Comparison of ENCODE assay signal across 16 cellular contexts in the genomic region with DNA sequence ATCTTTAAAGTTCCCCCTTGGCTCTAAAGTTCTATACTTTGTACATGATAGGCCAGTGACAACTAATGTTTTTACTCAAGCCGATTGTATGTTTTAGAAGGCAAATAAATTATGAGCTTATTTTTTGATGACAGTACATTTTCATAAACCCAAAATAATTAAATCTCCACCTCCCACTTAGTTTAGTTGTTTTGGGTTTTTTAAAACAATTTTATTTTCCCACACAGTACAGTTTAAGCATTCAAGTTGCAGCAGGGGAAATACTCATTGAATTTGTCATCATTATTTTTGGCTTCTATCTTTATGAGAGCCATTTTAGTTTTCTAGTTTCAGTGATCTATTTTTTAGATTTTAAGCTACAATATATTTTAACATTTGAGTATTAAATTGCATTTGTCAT.
A peak's percentile ranks its signal among the peaks of the same experiment; 100 is the strongest.
DNase-seq lines count a peak whose midpoint lies in the region; ATAC-seq, FAIRE-seq and TF ChIP-seq lines count a peak whose summit lies in the region.
"Had no signal": no experiment of that assay in that cellular context is flagged by ENCODE, and none has a peak within 500 bp of the region (broad histone marks: within the 10 kb centered on the region; RNA-seq: fewer than 3 reads in every experiment).

No MANE protein-coding gene starts in this region.

- H3K79me2 ChIP-seq in astrocyte (ENCODE audit: insufficient read depth, low read length) (no peaks in the 10 kb centered on the region), fibroblast of lung (ENCODE audit: control insufficient read depth, insufficient read depth, low read length) (no peaks in the 10 kb centered on the region)

- H3K27ac ChIP-seq in astrocyte (ENCODE audit: low read depth, low read length) (peak overlapping the region; percentile 82), fibroblast of lung (ENCODE audit: insufficient read depth, low read length) (peak overlapping the region; percentile 26)
- H3K27ac ChIP-seq: neural progenitor cell, RWPE1 had no signal

- H3K4me1 ChIP-seq in astrocyte (ENCODE audit: insufficient read depth, low read length) (peaks cover 15% of the 10 kb centered on the region), fibroblast of lung (ENCODE audit: control insufficient read depth, extremely low read depth, insufficient read depth, low read length) (peaks cover 3% of the 10 kb centered on the region), skeletal muscle satellite cell (ENCODE audit: control insufficient read depth, insufficient read depth, low read length) (peaks cover 27% of the 10 kb centered on the region), HAP-1 (no peaks in the 10 kb centered on the region)
- H3K4me1 ChIP-seq: Caco-2, neural progenitor cell had no signal

- H3K4me3 Mint-ChIP-seq in astrocyte (ENCODE audit: unreplicated experiment) = no peak overlapping the region
- H3K4me3 Mint-ChIP-seq: GM23338, neural progenitor cell had no signal

- H3K27me3 ChIP-seq in astrocyte (ENCODE audit: insufficient read depth, low read length) (no peaks in the 10 kb centered on the region), fibroblast of lung (ENCODE audit: control insufficient read depth, insufficient read depth, low read length) (no peaks in the 10 kb centered on the region), skeletal muscle satellite cell (ENCODE audit: control insufficient read depth, insufficient read depth, low read length) (no peaks in the 10 kb centered on the region), HAP-1 (ENCODE audit: low read depth) (no peaks in the 10 kb centered on the region)
- H3K27me3 ChIP-seq: neural progenitor cell had no signal

- ATAC-seq in Right ventricle myocardium inferior = no peak
- ATAC-seq in omental fat pad (ENCODE audit: low FRiP score) = no peak
- ATAC-seq: GM23338 had no signal

- H2AFZ ChIP-seq in astrocyte (ENCODE audit: low read depth, low read length) (no peak overlapping the region), fibroblast of lung (ENCODE audit: low read length) (no peak overlapping the region)
- H2AFZ ChIP-seq: GM23338, neural progenitor cell had no signal

- no peaks in the 10 kb centered on the region for H3K9me3 ChIP-seq in astrocyte (ENCODE audit: insufficient read depth, low read depth, low read length)
- no peaks in the 10 kb centered on the region for H3K9me3 ChIP-seq in fibroblast of lung (ENCODE audit: control insufficient read depth, insufficient read depth, low read depth, low read length)
- no peaks in the 10 kb centered on the region for H3K9me3 ChIP-seq in skeletal muscle satellite cell (replicated peaks; ENCODE audit: low read length)
- no peaks in the 10 kb centered on the region for H3K9me3 ChIP-seq in HAP-1
- H3K9me3 ChIP-seq: Caco-2 had no signal

- intact Hi-C loops in Right ventricle myocardium inferior (cut with DNase I) = no loop called here

- TF ChIP-seq CTCF in astrocyte (IDR thresholded peaks at IDR 0.05; ENCODE audit: insufficient read depth, low read depth, low read length) (no peak), fibroblast of lung (conservative IDR thresholded peaks at IDR 0.05 in 1 of 2, IDR thresholded peaks at IDR 0.05 in 1 of 2; ENCODE audit: low read depth in 1 of 2, low read length in 2 of 2) (no peak), omental fat pad (IDR thresholded peaks at IDR 0.05) (no peak)

- no peaks in the 10 kb centered on the region for H3K9me3 Mint-ChIP-seq in astrocyte (ENCODE audit: unreplicated experiment)
- H3K9me3 Mint-ChIP-seq: GM23338, neural progenitor cell had no signal

- no peaks in the 10 kb centered on the region for H3K36me3 ChIP-seq in astrocyte (ENCODE audit: insufficient read depth, low read length)
- no peaks in the 10 kb centered on the region for H3K36me3 ChIP-seq in fibroblast of lung (ENCODE audit: control insufficient read depth, insufficient read depth, low read length)
- H3K36me3 ChIP-seq in skeletal muscle satellite cell (ENCODE audit: insufficient read depth, low read length) = no peaks in the 10 kb centered on the region
- no peaks in the 10 kb centered on the region for H3K36me3 ChIP-seq in HAP-1 (replicated peaks)
- H3K36me3 ChIP-seq: neural progenitor cell had no signal

- H4K20me1 ChIP-seq in astrocyte (ENCODE audit: insufficient read depth, low read length) = no peaks in the 10 kb centered on the region
- H4K20me1 ChIP-seq in fibroblast of lung (ENCODE audit: control insufficient read depth, extremely low read depth, insufficient read depth, low read length) = no peaks in the 10 kb centered on the region

- no peak for FAIRE-seq in astrocyte (lab: Jason Lieb, UNC)

- H3K4me3 ChIP-seq in astrocyte (ENCODE audit: insufficient read depth, low read depth, low read length) = no peak overlapping the region
- H3K4me3 ChIP-seq in fibroblast of lung (replicated peaks in 1 of 4; ENCODE audit: control extremely low read depth in 1 of 4, insufficient read depth in 1 of 4, low read depth in 3 of 4, low read length in 4 of 4) = no peak overlapping the region
- H3K4me3 ChIP-seq in skeletal muscle satellite cell (ENCODE audit: low read length) = peak overlapping the region; percentile 3
- no peak overlapping the region for H3K4me3 ChIP-seq in HAP-1
- H3K4me3 ChIP-seq: GM23338, neural progenitor cell had no signal

- H3K36me3 Mint-ChIP-seq in astrocyte (ENCODE audit: low read depth, unreplicated experiment) = peaks cover 1% of the 10 kb centered on the region
- H3K36me3 Mint-ChIP-seq: neural progenitor cell had no signal

- H3K4me2 ChIP-seq in astrocyte (ENCODE audit: low read length) (peak overlapping the region; percentile 52), fibroblast of lung (ENCODE audit: extremely low read depth, insufficient read depth, low read length) (peak overlapping the region; percentile 7), skeletal muscle satellite cell (ENCODE audit: low read length) (peak overlapping the region; percentile 54)
- H3K4me2 ChIP-seq: GM23338, neural progenitor cell had no signal

- H3K27ac Mint-ChIP-seq in astrocyte (ENCODE audit: unreplicated experiment) = no peak overlapping the region
- H3K27ac Mint-ChIP-seq: GM23338, neural progenitor cell had no signal

- H3K9ac ChIP-seq in astrocyte (ENCODE audit: low read length) (peak overlapping the region; percentile 61), fibroblast of lung (ENCODE audit: insufficient read depth, low read length) (no peak overlapping the region), skeletal muscle satellite cell (ENCODE audit: low read depth, low read length) (peak overlapping the region; percentile 56)
- H3K9ac ChIP-seq: neural progenitor cell had no signal

- H3K27me3 Mint-ChIP-seq in astrocyte (ENCODE audit: low read depth, unreplicated experiment) = no peaks in the 10 kb centered on the region

- DNase-seq in GM03348 (ENCODE audit: low spot score) (peak; percentile 57), astrocyte (ENCODE audit: low read depth) (peak; percentile 50), fibroblast of lung (ENCODE audit: low read depth in 2 of 2) (peak; percentile 33 to 60), Right ventricle myocardium inferior (ENCODE audit: missing footprints) (no peak), omental fat pad (ENCODE audit: low spot score) (no peak), HAP-1 (ENCODE audit: low spot score in 2 of 2) (no peak)
- DNase-seq: activated effector memory CD4-positive, alpha-beta T cell treated with anti-CD3 and anti-CD28 coated beads, Interleukin-2, amount 50 U/mL, for 16 hours; amniotic stem cell; Caco-2; NCI-H2107; NCI-H510A treated with DMSO at 0.1 percent for 48 hours; SW 1271 had no signal

- in situ Hi-C loops in HAP-1 (cut with MboI; ENCODE audit: low sequenced_read_pairs) = no loop called here

- H3K4me1 Mint-ChIP-seq in astrocyte (ENCODE audit: low read depth, unreplicated experiment) = peaks cover 12% of the 10 kb centered on the region
- H3K4me1 Mint-ChIP-seq: GM23338, neural progenitor cell had no signal

Comparison
In these comparisons a context has a peak if more than half of its experiments do, and no peak if none do; other contexts are left out.
1. DNase-seq: peak in GM03348 (single experiment), astrocyte (single experiment) and fibroblast of lung (2 of 2); none in Right ventricle myocardium inferior (single experiment), omental fat pad (single experiment) and HAP-1 (0 of 2).
2. Peak in every context shown above with its lines, with median percentiles within 50 percentile points of each other: H3K4me2 ChIP-seq.